8 cellular contexts compared by ENCODE assay signal in the genomic region with DNA sequence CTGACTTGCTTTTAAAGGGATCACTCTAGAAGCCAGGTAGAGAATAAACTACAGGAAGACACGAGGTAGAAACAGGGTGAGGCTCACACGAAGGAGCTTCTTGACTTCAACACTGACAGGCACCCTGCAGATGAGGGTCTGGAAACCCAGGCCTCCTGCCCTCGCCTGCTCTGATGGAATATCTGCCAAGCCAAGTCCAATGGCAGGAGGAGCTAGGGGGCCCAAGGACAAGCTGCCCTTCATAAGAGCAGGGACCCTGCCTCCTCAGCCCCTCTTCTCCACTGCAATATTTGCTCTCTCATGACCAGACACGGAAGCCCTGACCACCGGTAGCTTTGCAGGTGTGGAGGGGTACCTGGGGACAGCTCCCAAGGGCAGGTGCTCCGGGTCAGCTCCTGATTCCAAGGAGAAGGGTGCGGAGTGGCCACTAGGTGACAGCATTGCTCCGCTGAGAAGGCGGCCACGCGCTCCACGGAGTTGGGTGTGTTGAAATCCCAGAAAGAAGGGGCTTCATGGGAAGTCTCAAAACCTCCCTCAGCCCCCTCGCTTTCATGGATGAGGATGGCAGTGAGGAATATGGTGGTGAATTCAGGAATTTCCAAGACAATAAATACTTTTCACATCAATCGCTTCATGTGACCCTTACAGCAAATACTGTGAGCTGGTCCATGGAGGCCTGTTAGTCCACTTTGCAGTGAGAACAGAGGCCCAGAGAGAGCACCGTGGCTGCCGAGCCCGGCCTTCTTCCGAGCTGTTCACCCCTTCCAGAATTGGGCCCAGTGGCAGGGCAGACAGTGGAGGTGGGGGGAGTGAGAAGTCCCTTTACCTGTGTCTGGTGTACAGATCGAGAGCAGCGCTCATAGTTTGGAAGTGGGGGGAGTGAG.
DNase-seq lines count a peak whose midpoint lies in the region.

No MANE protein-coding gene starts in this region.

- DNase-seq in CMK (ENCODE audit: low read depth) (peak; percentile 26), HPDE6-E6E7 (ENCODE audit: extremely low spot score) (peak; percentile 49), T follicular helper cell (ENCODE audit: low read depth) (peak; percentile 41), amniotic epithelial cell (ENCODE audit: low read depth) (peak; percentile 20), hypothalamus (lab: John Stamatoyannopoulos, UW) (peak in 42 of 51 donors; percentile 2 to 72 (median 29)), GF-D8 (lab: John Stamatoyannopoulos, UW) (no peak), globus pallidus (ENCODE audit: low spot score) (no peak)
- peak; percentile 61 for DNase-seq in stimulated activated CD4-positive, alpha-beta T cell treated with anti-CD3 and anti-CD28 coated beads, Interleukin-12 subunit alpha, Interleukin-12 subunit beta, amount 100 ng/mL, for 4 hours

Comparison
In these comparisons a context has a peak if more than half of its experiments do, and no peak if none do; other contexts are left out.
1. DNase-seq: peak in CMK (single experiment), HPDE6-E6E7 (single experiment), T follicular helper cell (single experiment), amniotic epithelial cell (single experiment), hypothalamus (42 of 51) and stimulated activated CD4-positive, alpha-beta T cell treated with anti-CD3 and anti-CD28 coated beads, Interleukin-12 subunit alpha, Interleukin-12 subunit beta, amount 100 ng/mL, for 4 hours (single experiment); none in GF-D8 (single experiment) and globus pallidus (single experiment).